ENCODE assay signal across 1 cellular context in the genomic region with DNA sequence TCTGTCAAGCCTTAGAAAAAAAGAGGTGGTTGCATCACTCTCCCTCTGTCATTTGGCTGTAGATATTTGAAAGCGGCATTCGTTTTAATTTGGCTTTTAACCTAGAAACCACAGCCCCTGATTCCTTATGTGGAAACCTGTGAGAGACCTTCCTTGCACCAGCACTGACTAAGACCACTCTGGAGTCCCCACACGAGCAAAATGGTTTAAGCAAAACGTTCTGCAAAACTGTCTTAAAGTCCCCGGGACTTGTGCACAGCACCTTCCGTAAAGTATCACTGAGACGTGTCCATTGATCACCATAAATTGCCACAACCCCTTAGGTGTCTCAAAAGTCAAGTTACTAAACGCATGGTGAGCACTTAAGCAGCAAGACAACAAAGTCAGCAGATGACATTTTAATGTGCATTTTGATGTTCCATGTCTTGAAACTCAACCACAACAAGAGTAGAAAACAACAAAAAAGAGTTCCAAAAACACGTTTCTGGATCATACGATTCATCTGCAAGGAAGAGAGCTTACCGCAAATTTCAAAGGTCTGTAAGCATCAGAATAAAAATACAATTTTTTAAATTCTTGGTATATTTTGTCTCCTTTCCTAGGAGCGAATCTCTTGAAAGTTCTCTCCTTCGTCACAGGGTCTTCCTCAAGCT.
TF ChIP-seq lines count a peak whose summit lies in the region.

No MANE protein-coding gene starts in this region.

TF ChIP-seq in A549, 52 proteins besides CTCF, POLR2A, EP300 and RAD21:
- TF ChIP-seq RNF2 (IDR thresholded peaks at IDR 0.05; ENCODE audit: borderline replicate concordance, low read depth): 0 out of 2 replicates have a peak, but pooled peaks have one; percentile 25
- TF ChIP-seq NFE2L2 (conservative IDR thresholded peaks at IDR 0.05; ENCODE audit: low read length): no peak
- no peak for TF ChIP-seq ZNF302 (CRISPR knock-in tag; IDR thresholded peaks at IDR 0.05)
- TF ChIP-seq PBX3 (IDR thresholded peaks at IDR 0.05): no peak
TF ChIP-seq in A549: peak in this region for 1.
